ENCODE assay signal across 12 cellular contexts in the genomic region with DNA sequence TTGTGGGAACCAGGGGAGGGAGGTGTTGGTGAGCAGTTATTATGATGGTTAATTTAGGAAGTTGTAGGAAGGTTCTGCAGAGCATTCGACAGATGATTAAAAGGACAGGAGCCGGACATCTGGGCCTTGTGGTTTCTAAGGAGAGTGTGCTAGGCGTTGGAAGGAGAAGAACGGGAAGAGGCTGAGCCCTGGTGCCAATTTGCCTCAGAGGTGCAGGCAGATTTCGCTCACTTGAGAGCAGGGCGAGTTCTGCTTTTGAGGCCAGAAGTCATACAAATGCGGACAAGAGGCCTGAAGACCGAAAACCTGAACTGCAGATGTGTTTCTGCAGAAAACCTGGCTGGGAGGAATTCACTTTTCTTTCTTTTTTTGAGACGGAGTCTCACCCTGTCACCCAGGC. TPM values are rescaled to one million over a fixed set of nuclear protein-coding genes. Genes with fewer than 3 reads are reported as not detected.
DNase-seq lines count a peak whose midpoint lies in the region; ATAC-seq and TF ChIP-seq lines count a peak whose summit lies in the region.
"Had no signal": no experiment of that assay in that cellular context is flagged by ENCODE, and none has a peak within 500 bp of the region (broad histone marks: within the 10 kb centered on the region; RNA-seq: fewer than 3 reads in every experiment).

No MANE protein-coding gene starts in this region.

- no peak overlapping the region for H3K4me3 ChIP-seq in fibroblast of lung (replicated peaks in 1 of 4; ENCODE audit: control extremely low read depth in 1 of 4, insufficient read depth in 1 of 4, low read depth in 3 of 4, low read length in 4 of 4)
- H3K4me3 ChIP-seq: SK-N-MC, vagina had no signal

- POLR2A ChIA-PET in MCF 10A (lab: Yijun Ruan, JAX) = interaction anchor here (0.7 kb wide), 1 partner anchor 30 kb away, joined by 6 read pairs; the partner anchor contains the start of gene RPS6KA2

- H3K4me1 ChIP-seq in fibroblast of lung (ENCODE audit: control insufficient read depth, extremely low read depth, insufficient read depth, low read length) = no peaks in the 10 kb centered on the region
- H3K4me1 ChIP-seq: vagina had no signal

- DNase-seq in activated naive CD4-positive, alpha-beta T cell treated with Interleukin-2 at 50 U/mL for 16 hours = no peak
- peak; percentile 61 for DNase-seq in NOMO-1 treated with dmso at 0.1 percent for 144 hours (lab: John Stamatoyannopoulos, UW; ENCODE audit: unreplicated experiment)
- DNase-seq in fibroblast of lung (ENCODE audit: low read depth in 2 of 2) = no peak
- no peak for DNase-seq in MCF 10A (ENCODE audit: unreplicated experiment)
- DNase-seq: effector memory CD4-positive, alpha-beta T cell; KG1 had no signal

- no peak overlapping the region for H3K9ac ChIP-seq in fibroblast of lung (ENCODE audit: insufficient read depth, low read length)

- H3K27ac Mint-ChIP-seq in activated naive CD4-positive, alpha-beta T cell treated with anti-CD3 and anti-CD28 coated beads, Interleukin-2, amount 50 U/mL, for 24 hours = no peak overlapping the region
- H3K27ac Mint-ChIP-seq in MCF 10A (ENCODE audit: low read depth, unreplicated experiment) = no peak overlapping the region
- H3K27ac Mint-ChIP-seq in activated T-helper 17 cell treated with anti-CD3 and anti-CD28 coated beads, Interleukin-2, amount 50 U/mL, for 72 hours = no peak overlapping the region

- intact Hi-C loops in MCF 10A (cut with micrococcal nuclease) = no loop called here

- no peaks in the 10 kb centered on the region for H3K9me3 ChIP-seq in fibroblast of lung (ENCODE audit: control insufficient read depth, insufficient read depth, low read depth, low read length)
- H3K9me3 ChIP-seq: vagina had no signal

- H3K79me2 ChIP-seq in fibroblast of lung (ENCODE audit: control insufficient read depth, insufficient read depth, low read length) = no peaks in the 10 kb centered on the region

- H4K20me1 ChIP-seq in fibroblast of lung (ENCODE audit: control insufficient read depth, extremely low read depth, insufficient read depth, low read length) = no peaks in the 10 kb centered on the region

- peaks cover 3% of the 10 kb centered on the region for H3K36me3 Mint-ChIP-seq in activated naive CD4-positive, alpha-beta T cell treated with anti-CD3 and anti-CD28 coated beads, Interleukin-2, amount 50 U/mL, for 24 hours
- H3K36me3 Mint-ChIP-seq in MCF 10A (ENCODE audit: insufficient read depth, unreplicated experiment) = no peaks in the 10 kb centered on the region
- H3K36me3 Mint-ChIP-seq in activated T-helper 17 cell treated with anti-CD3 and anti-CD28 coated beads, Interleukin-2, amount 50 U/mL, for 72 hours (ENCODE audit: low read depth) = no peaks in the 10 kb centered on the region

- no peaks in the 10 kb centered on the region for H3K9me3 Mint-ChIP-seq in activated naive CD4-positive, alpha-beta T cell treated with anti-CD3 and anti-CD28 coated beads, Interleukin-2, amount 50 U/mL, for 24 hours
- H3K9me3 Mint-ChIP-seq in MCF 10A (ENCODE audit: unreplicated experiment) = no peaks in the 10 kb centered on the region
- no peaks in the 10 kb centered on the region for H3K9me3 Mint-ChIP-seq in activated T-helper 17 cell treated with anti-CD3 and anti-CD28 coated beads, Interleukin-2, amount 50 U/mL, for 72 hours

- TF ChIP-seq CTCF in fibroblast of lung (conservative IDR thresholded peaks at IDR 0.05 in 1 of 2, IDR thresholded peaks at IDR 0.05 in 1 of 2; ENCODE audit: low read depth in 1 of 2, low read length in 2 of 2) (no peak), MCF 10A (IDR thresholded peaks at IDR 0.05; ENCODE audit: unreplicated experiment) (no peak)

- no peak overlapping the region for H3K27ac ChIP-seq in fibroblast of lung (ENCODE audit: insufficient read depth, low read length)
- H3K27ac ChIP-seq: SK-N-MC, vagina had no signal

- H2AFZ ChIP-seq in fibroblast of lung (ENCODE audit: low read length) = no peak overlapping the region

- peaks cover 12% of the 10 kb centered on the region for H3K4me1 Mint-ChIP-seq in activated naive CD4-positive, alpha-beta T cell treated with anti-CD3 and anti-CD28 coated beads, Interleukin-2, amount 50 U/mL, for 24 hours
- H3K4me1 Mint-ChIP-seq in MCF 10A (ENCODE audit: insufficient read depth, unreplicated experiment) = no peaks in the 10 kb centered on the region
- H3K4me1 Mint-ChIP-seq in activated T-helper 17 cell treated with anti-CD3 and anti-CD28 coated beads, Interleukin-2, amount 50 U/mL, for 72 hours = no peaks in the 10 kb centered on the region

- peak overlapping the region; percentile 70 for H3K4me2 ChIP-seq in fibroblast of lung (ENCODE audit: extremely low read depth, insufficient read depth, low read length)

- CTCF ChIA-PET in MCF 10A (lab: Yijun Ruan, JAX) = interaction anchor here (0.7 to 1.0 kb wide), 2 partner anchors 8 to 56 kb away, joined by 3 read pairs; no protein-coding TSS in a partner anchor

- no TSS peak for BruUV-seq in MCF 10A (replicated peaks; lab: Mats Ljungman, UMichigan)

- peaks cover 4% of the 10 kb centered on the region for H3K27me3 ChIP-seq in fibroblast of lung (ENCODE audit: control insufficient read depth, insufficient read depth, low read length)
- H3K27me3 ChIP-seq: vagina had no signal

- no peaks in the 10 kb centered on the region for H3K36me3 ChIP-seq in fibroblast of lung (ENCODE audit: control insufficient read depth, insufficient read depth, low read length)
- H3K36me3 ChIP-seq: vagina had no signal

- no peak for ATAC-seq in HG03354 (IDR thresholded peaks at IDR 0.05; ENCODE audit: poor library complexity, severe bottlenecking, unreplicated experiment)
- no peak for ATAC-seq in activated T-helper 17 cell treated with anti-CD3 and anti-CD28 coated beads, Interleukin-2, amount 50 U/mL, for 72 hours (replicated peaks)
- no peak for ATAC-seq in HG03025 (IDR thresholded peaks at IDR 0.05; ENCODE audit: low FRiP score, unreplicated experiment)

- H3K27me3 Mint-ChIP-seq in activated naive CD4-positive, alpha-beta T cell treated with anti-CD3 and anti-CD28 coated beads, Interleukin-2, amount 50 U/mL, for 24 hours = peaks cover 11% of the 10 kb centered on the region
- H3K27me3 Mint-ChIP-seq in MCF 10A (ENCODE audit: insufficient read depth, unreplicated experiment) = peaks cover 39% of the 10 kb centered on the region
- peaks cover 7% of the 10 kb centered on the region for H3K27me3 Mint-ChIP-seq in activated T-helper 17 cell treated with anti-CD3 and anti-CD28 coated beads, Interleukin-2, amount 50 U/mL, for 72 hours

- peak overlapping the region; percentile 60 for H3K4me3 Mint-ChIP-seq in activated naive CD4-positive, alpha-beta T cell treated with anti-CD3 and anti-CD28 coated beads, Interleukin-2, amount 50 U/mL, for 24 hours
- no peak overlapping the region for H3K4me3 Mint-ChIP-seq in MCF 10A (ENCODE audit: unreplicated experiment)
- no peak overlapping the region for H3K4me3 Mint-ChIP-seq in activated T-helper 17 cell treated with anti-CD3 and anti-CD28 coated beads, Interleukin-2, amount 50 U/mL, for 72 hours

RNA-seq across cellular contexts. Expression of gene RPS6KA2, which starts 30.5 kb away (rescaled TPM):
- total RNA-seq in fibroblast of lung (109 and 116 TPM in 2 replicates), MCF 10A (2022) (126 and 157 TPM in 2 replicates)
- 66.8 and 80.2 TPM in 2 replicates for polyA plus RNA-seq in fibroblast of lung
- polyA plus RNA-seq in fibroblast of lung (2012) = 60.3 and 64.5 TPM in 2 replicates
- polyA minus RNA-seq in fibroblast of lung (ENCODE audit: low replicate concordance) = 129 and 153 TPM in 2 replicates
- 1 to 10 TPM; 1.3 to 1.5 TPM for total RNA-seq in activated T-helper 17 cell treated with anti-CD3 and anti-CD28 coated beads, Interleukin-2, amount 50 U/mL, for 72 hours

Comparison
In these comparisons a context has a peak if more than half of its experiments do, and no peak if none do; other contexts are left out.
1. RNA of gene RPS6KA2, which starts 30.5 kb away (total RNA-seq): 126 to 157 TPM in MCF 10A and 109 to 116 TPM in fibroblast of lung; 1.3 to 1.5 TPM in activated T-helper 17 cell treated with anti-CD3 and anti-CD28 coated beads, Interleukin-2, amount 50 U/mL, for 72 hours; every median in the first group is over 10 times any median in the second.